ENCODE assay signal across 10 cellular contexts in the genomic region with DNA sequence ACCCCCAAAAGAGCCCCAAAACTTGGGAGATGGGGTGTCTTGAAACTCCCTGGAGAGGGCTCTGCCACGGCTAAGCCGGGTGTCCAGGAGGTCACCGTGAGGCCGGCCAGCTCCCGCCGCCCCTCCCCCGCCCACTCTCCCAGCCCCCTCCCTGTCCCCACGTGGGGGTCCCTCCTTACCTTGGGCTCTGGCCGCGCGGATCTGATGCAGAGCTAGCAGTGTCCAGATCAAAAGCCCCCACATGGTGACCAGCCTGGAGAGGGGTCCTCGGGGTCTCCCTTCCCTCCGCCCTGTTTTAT. TPM values are rescaled to one million over a fixed set of nuclear protein-coding genes. Genes with fewer than 3 reads are reported as not detected.
DNase-seq lines count a peak whose midpoint lies in the region; TF ChIP-seq lines count a peak whose summit lies in the region.
"Had no signal": no experiment of that assay in that cellular context is flagged by ENCODE, and none has a peak within 500 bp of the region (broad histone marks: within the 10 kb centered on the region; RNA-seq: fewer than 3 reads in every experiment).

No MANE protein-coding gene starts in this region.

- H3K4me3 Mint-ChIP-seq in Caco-2 (ENCODE audit: unreplicated experiment) (peak overlapping the region; percentile 77), glutamatergic neuron (ENCODE audit: unreplicated experiment) (peak overlapping the region; percentile 83)

- no peaks in the 10 kb centered on the region for H3K36me3 ChIP-seq in Caco-2 (ENCODE audit: control insufficient read depth, insufficient read depth, low read length)
- H3K36me3 ChIP-seq in SJCRH30 = no peaks in the 10 kb centered on the region
- H3K36me3 ChIP-seq: thyroid gland had no signal

- peak overlapping the region; percentile 33; the same call in 1 of the 2 replicates for H3K4me3 ChIP-seq in Caco-2 (ENCODE audit: low read depth, low read length)
- H3K4me3 ChIP-seq in SJCRH30 = peak overlapping the region; percentile 86

- POLR2A ChIA-PET in Caco-2 (lab: Charles Lee) = interaction anchor here (0.6 kb wide), 1 partner anchor 559 kb away, joined by 3 read pairs; the partner anchor contains the start of gene RPL38

- intact Hi-C loops in Caco-2 (cut with micrococcal nuclease; ENCODE audit: unreplicated experiment) = loop anchor here (2.0 to 5.0 kb wide), 2 partner anchors 197 to 349 kb away; no protein-coding TSS in a partner anchor

- no peak for DNase-seq in Caco-2
- peak in 1 of 2 experiments; percentile 33 for DNase-seq in SJCRH30
- DNase-seq in glutamatergic neuron = no peak
- DNase-seq in retina = peak; percentile 52
- no peak for DNase-seq in cortex of kidney (lab: John Stamatoyannopoulos, UW)
- no peak for DNase-seq in NCI-H82 (lab: John Stamatoyannopoulos, UW)
- DNase-seq in GM20000 (ENCODE audit: low spot score) = no peak
- DNase-seq in NCI-H446 (lab: John Stamatoyannopoulos, UW) = no peak
- DNase-seq: Karpas-422 had no signal

- no peaks in the 10 kb centered on the region for H3K36me3 Mint-ChIP-seq in Caco-2 (ENCODE audit: insufficient read depth, unreplicated experiment)
- no peaks in the 10 kb centered on the region for H3K36me3 Mint-ChIP-seq in glutamatergic neuron (ENCODE audit: unreplicated experiment)

- CTCF ChIA-PET in Caco-2 (lab: Charles Lee) = interaction anchor here (0.6 to 0.7 kb wide), 2 partner anchors 154 to 393 kb away, joined by 3 to 4 read pairs; no protein-coding TSS in a partner anchor

- no TSS peak for BruUV-seq in Caco-2 (replicated peaks; lab: Mats Ljungman, UMichigan)

- no peak for TF ChIP-seq CTCF in Caco-2 (IDR thresholded peaks at IDR 0.05; ENCODE audit: insufficient read depth in 1 of 2, low read depth in 1 of 2, low read length in 1 of 2, severe bottlenecking in 1 of 2, unreplicated experiment in 1 of 2)
- TF ChIP-seq CTCF in glutamatergic neuron (IDR thresholded peaks at IDR 0.05; ENCODE audit: partially characterized antibody, unreplicated experiment) = no peak
- no peak for TF ChIP-seq CTCF in GM20000 (IDR thresholded peaks at IDR 0.05; ENCODE audit: extremely low read depth, missing control alignments)

- H3K27me3 ChIP-seq in Caco-2 (replicated peaks; ENCODE audit: control insufficient read depth, insufficient read depth, low read length) = peaks cover 6% of the 10 kb centered on the region
- H3K27me3 ChIP-seq in SJCRH30 = no peaks in the 10 kb centered on the region
- H3K27me3 ChIP-seq: thyroid gland had no signal

- H3K9me3 ChIP-seq in Caco-2 (no peaks in the 10 kb centered on the region), SJCRH30 (replicated peaks) (no peaks in the 10 kb centered on the region)
- H3K9me3 ChIP-seq: thyroid gland had no signal

- H3K9me3 Mint-ChIP-seq in Caco-2 (ENCODE audit: unreplicated experiment) (no peaks in the 10 kb centered on the region), glutamatergic neuron (ENCODE audit: unreplicated experiment) (peaks cover 3% of the 10 kb centered on the region)

- H3K4me1 Mint-ChIP-seq in Caco-2 (ENCODE audit: low read depth, unreplicated experiment) (peaks cover 5% of the 10 kb centered on the region), glutamatergic neuron (ENCODE audit: low read depth, unreplicated experiment) (peaks cover 25% of the 10 kb centered on the region)

- no peak overlapping the region for H3K27ac Mint-ChIP-seq in Caco-2 (ENCODE audit: unreplicated experiment)
- no peak overlapping the region for H3K27ac Mint-ChIP-seq in glutamatergic neuron (ENCODE audit: unreplicated experiment)

- peak overlapping the region; percentile 56 for H3K27ac ChIP-seq in SJCRH30
- H3K27ac ChIP-seq: thyroid gland had no signal

- H3K27me3 Mint-ChIP-seq in Caco-2 (ENCODE audit: insufficient read depth, unreplicated experiment) (peaks cover 43% of the 10 kb centered on the region), glutamatergic neuron (ENCODE audit: unreplicated experiment) (peaks cover 3% of the 10 kb centered on the region)

- H3K4me1 ChIP-seq in Caco-2 (0 out of 2 replicates have a peak, but pooled peaks cover 9% of the 10 kb centered on the region), SJCRH30 (peaks cover 9% of the 10 kb centered on the region; the same call in 1 of the 2 replicates)

RNA-seq across cellular contexts. Expression of gene SDK2, which starts 0.5 kb away (rescaled TPM):
- total RNA-seq in Caco-2 (2022) = 0.09 and 0.14 TPM in 2 replicates
- 15.2 and 16.4 TPM in 2 replicates for total RNA-seq in SJCRH30 (2014; rRNA removed; shearing (Covaris generic))
- total RNA-seq in glutamatergic neuron (ENCODE audit: unreplicated experiment) = 12.3 TPM

Comparison
In these comparisons a context has a peak if more than half of its experiments do, and no peak if none do; other contexts are left out.
1. RNA of gene SDK2, which starts 0.5 kb away (total RNA-seq): 15.2 to 16.4 TPM in SJCRH30 and 12.3 TPM in glutamatergic neuron (single experiment); 0.09 to 0.14 TPM in Caco-2; every median in the first group is over 10 times any median in the second.